Comparison of ENCODE assay signal across 1 cellular context in genomic region chr1:212791676-212792395, GRCh38.
TF ChIP-seq lines count a peak whose summit lies in the region.

TSS of gene NSL1 (minus strand) at chr1:212791777. CDS start at chr1:212791763, 14 bp downstream.
TSS of gene TATDN3 (plus strand) at chr1:212791894. CDS start at chr1:212791922, 28 bp downstream.

TF ChIP-seq in HepG2, 621 proteins besides CTCF, POLR2A, EP300 and RAD21 (continued from another document and continues in another):
- TF ChIP-seq ARID4A (CRISPR knock-in tag; IDR thresholded peaks at IDR 0.05; ENCODE audit: borderline replicate concordance) = peak; percentile 97
- TF ChIP-seq ZBTB1 (CRISPR knock-in tag; IDR thresholded peaks at IDR 0.05; ENCODE audit: borderline replicate concordance) = no peak
- peak; percentile 86; the same call in 1 of the 2 replicates for TF ChIP-seq ZNF512 (CRISPR knock-in tag; IDR thresholded peaks at IDR 0.05)
- TF ChIP-seq ZBTB49 (CRISPR knock-in tag; IDR thresholded peaks at IDR 0.05; ENCODE audit: borderline replicate concordance) = no peak; the same call in 1 of the 2 replicates
- no peak for TF ChIP-seq PAF1 (CRISPR knock-in tag; IDR thresholded peaks at IDR 0.05)
- no peak; the same call in 1 of the 2 replicates for TF ChIP-seq ZNF616 (CRISPR knock-in tag; IDR thresholded peaks at IDR 0.05; ENCODE audit: low read depth)
- TF ChIP-seq MZF1 (CRISPR knock-in tag; IDR thresholded peaks at IDR 0.05; ENCODE audit: borderline replicate concordance) = no peak; the same call in 1 of the 2 replicates
- TF ChIP-seq ZFY (CRISPR knock-in tag; IDR thresholded peaks at IDR 0.05) = peak; percentile 73
- peak; percentile 97 for TF ChIP-seq ZNF552 (CRISPR knock-in tag; IDR thresholded peaks at IDR 0.05; ENCODE audit: borderline replicate concordance)
- peak; percentile 86 for TF ChIP-seq MIXL1 (CRISPR knock-in tag; IDR thresholded peaks at IDR 0.05)
- TF ChIP-seq RXRB (CRISPR knock-in tag; IDR thresholded peaks at IDR 0.05; ENCODE audit: borderline replicate concordance) = peak; percentile 89
- TF ChIP-seq NFATC3 (CRISPR knock-in tag; IDR thresholded peaks at IDR 0.05) = no peak
- TF ChIP-seq ARHGAP35 (CRISPR knock-in tag; IDR thresholded peaks at IDR 0.05; ENCODE audit: borderline replicate concordance) = peak; percentile 83; the same call in 1 of the 2 replicates
- peak; percentile 65; the same call in 1 of the 2 replicates for TF ChIP-seq DDIT3 (CRISPR knock-in tag; IDR thresholded peaks at IDR 0.05)
- no peak for TF ChIP-seq CERS6 (CRISPR knock-in tag; IDR thresholded peaks at IDR 0.05)
- no peak for TF ChIP-seq HNRNPH1 (optimal IDR thresholded peaks at IDR 0.05; ENCODE audit: low read depth, low read length)
- TF ChIP-seq ZNF782 (CRISPR knock-in tag; IDR thresholded peaks at IDR 0.05; ENCODE audit: borderline replicate concordance) = peak; percentile 97; the same call in 1 of the 2 replicates
- peak; percentile 92 for TF ChIP-seq ZNF850 (CRISPR knock-in tag; conservative IDR thresholded peaks at IDR 0.05)
- peak; percentile 99 for TF ChIP-seq KDM5A (IDR thresholded peaks at IDR 0.05; ENCODE audit: borderline replicate concordance, low read length)
- peak; percentile 96 for TF ChIP-seq ZNF543 (CRISPR knock-in tag; IDR thresholded peaks at IDR 0.05)
- peak; percentile 91 for TF ChIP-seq ZNF781 (CRISPR knock-in tag; IDR thresholded peaks at IDR 0.05; ENCODE audit: borderline replicate concordance, not compliant biosample characterization)
- no peak for TF ChIP-seq ZNF569 (CRISPR knock-in tag; IDR thresholded peaks at IDR 0.05; ENCODE audit: borderline replicate concordance)
- no peak for TF ChIP-seq ARID2 (CRISPR knock-in tag; IDR thresholded peaks at IDR 0.05; ENCODE audit: borderline replicate concordance)
- peak; percentile 56; the same call in 1 of the 2 replicates for TF ChIP-seq ZBTB10 (CRISPR knock-in tag; IDR thresholded peaks at IDR 0.05; ENCODE audit: borderline replicate concordance)
- TF ChIP-seq CEBPB (IDR thresholded peaks at IDR 0.05; ENCODE audit: borderline replicate concordance, low read depth, low read length) = no peak
- no peak for TF ChIP-seq MTF2 (CRISPR knock-in tag; IDR thresholded peaks at IDR 0.05; ENCODE audit: borderline replicate concordance)
- peak; percentile 98 for TF ChIP-seq ZNF580 (CRISPR knock-in tag; IDR thresholded peaks at IDR 0.05; ENCODE audit: borderline replicate concordance, low read depth)
- TF ChIP-seq ZEB1 (IDR thresholded peaks at IDR 0.05; ENCODE audit: insufficient replicate concordance, low read depth) = peak; percentile 33
- peak; percentile 80; the same call in 1 of the 2 replicates for TF ChIP-seq ZBTB3 (CRISPR knock-in tag; IDR thresholded peaks at IDR 0.05; ENCODE audit: borderline replicate concordance, low read depth)
- TF ChIP-seq ATAD3A (CRISPR knock-in tag; IDR thresholded peaks at IDR 0.05) = 0 out of 2 replicates have a peak, but pooled peaks have one; percentile 39
- TF ChIP-seq ZNF124 (CRISPR knock-in tag; IDR thresholded peaks at IDR 0.05) = peak; percentile 90
- peak; percentile 97 for TF ChIP-seq ZNF691 (CRISPR knock-in tag; IDR thresholded peaks at IDR 0.05; ENCODE audit: borderline replicate concordance, low read depth)
- TF ChIP-seq EEA1 (CRISPR knock-in tag; IDR thresholded peaks at IDR 0.05; ENCODE audit: borderline replicate concordance) = peak; percentile 82; the same call in 1 of the 2 replicates
- peak; percentile 83; the same call in 1 of the 2 replicates for TF ChIP-seq GMEB1 (CRISPR knock-in tag; IDR thresholded peaks at IDR 0.05; ENCODE audit: borderline replicate concordance)
- TF ChIP-seq ZFX (CRISPR knock-in tag; IDR thresholded peaks at IDR 0.05; ENCODE audit: low read depth) = peak; percentile 78
- TF ChIP-seq TRIM22 (IDR thresholded peaks at IDR 0.05) = no peak
- peak; percentile 94; the same call in 1 of the 2 replicates for TF ChIP-seq SRY (CRISPR knock-in tag; IDR thresholded peaks at IDR 0.05)
- TF ChIP-seq ZNF30 (CRISPR knock-in tag; IDR thresholded peaks at IDR 0.05) = no peak
- TF ChIP-seq HOXA3 (CRISPR knock-in tag; IDR thresholded peaks at IDR 0.05) = peak; percentile 98
- TF ChIP-seq NFIC (IDR thresholded peaks at IDR 0.05; ENCODE audit: low read length) = peak; percentile 66
- no peak for TF ChIP-seq FOXA1 (IDR thresholded peaks at IDR 0.05)
- peak; percentile 52 for TF ChIP-seq FOXA1 (CRISPR knock-in tag; IDR thresholded peaks at IDR 0.05)
- TF ChIP-seq MATR3 (CRISPR knock-in tag; IDR thresholded peaks at IDR 0.05) = no peak
- peak; percentile 91 for TF ChIP-seq SP4 (CRISPR knock-in tag; IDR thresholded peaks at IDR 0.05)
- peak; percentile 89; the same call in 1 of the 2 replicates for TF ChIP-seq KAT7 (CRISPR knock-in tag; IDR thresholded peaks at IDR 0.05; ENCODE audit: borderline replicate concordance)
- TF ChIP-seq ZNF337 (CRISPR knock-in tag; IDR thresholded peaks at IDR 0.05; ENCODE audit: borderline replicate concordance, low read depth) = peak; percentile 82; the same call in 1 of the 2 replicates
- peak; percentile 58 for TF ChIP-seq MED8 (CRISPR knock-in tag; IDR thresholded peaks at IDR 0.05; ENCODE audit: insufficient replicate concordance)
- peak; percentile 64; the same call in 1 of the 2 replicates for TF ChIP-seq ZNF878 (CRISPR knock-in tag; IDR thresholded peaks at IDR 0.05)
- TF ChIP-seq MIER3 (CRISPR knock-in tag; IDR thresholded peaks at IDR 0.05; ENCODE audit: borderline replicate concordance) = peak; percentile 95; the same call in 1 of the 2 replicates
